In genomic region chr19:47283405-47284059, GRCh38 we compare ENCODE assay signal across 8 cellular contexts. TPM values are rescaled to one million over a fixed set of nuclear protein-coding genes. Genes with fewer than 3 reads are reported as not detected.
"Had no signal": no experiment of that assay in that cellular context is flagged by ENCODE, and none has a peak within 500 bp of the region (broad histone marks: within the 10 kb centered on the region; RNA-seq: fewer than 3 reads in every experiment).

No MANE protein-coding gene starts in this region.

- DNase-seq: activated CD8-positive, alpha-beta memory T cell treated with anti-CD3 and anti-CD28 coated beads, Interleukin-2, amount 50 U/mL, for 48 hours; lower lobe of right lung; sigmoid colon; spleen; upper lobe of left lung had no signal

- H3K9me3 ChIP-seq: ascending aorta, breast epithelium, lower lobe of right lung, sigmoid colon, spleen, upper lobe of left lung had no signal

- H3K4me3 ChIP-seq: ascending aorta, breast epithelium, lower lobe of right lung, sigmoid colon, spleen, upper lobe of left lung had no signal

- H3K4me1 ChIP-seq: breast epithelium, lower lobe of right lung had no signal

- H3K36me3 ChIP-seq: ascending aorta, breast epithelium, lower lobe of right lung, sigmoid colon, spleen, upper lobe of left lung had no signal

- H3K27me3 ChIP-seq: ascending aorta, breast epithelium, sigmoid colon, spleen, upper lobe of left lung had no signal

- H3K27ac ChIP-seq: ascending aorta, breast epithelium, lower lobe of right lung, sigmoid colon, spleen, upper lobe of left lung had no signal

RNA-seq across cellular contexts. Expression of gene C5AR1, which starts 26.1 kb away (rescaled TPM):
- polyA plus RNA-seq: neural cell had no signal

RNA-seq across cellular contexts. Expression of gene C5AR2, which starts 48.4 kb away (rescaled TPM):
- polyA plus RNA-seq: neural cell had no signal
